9 cellular contexts compared by ENCODE assay signal in genomic region chr5:125227333-125228075, GRCh38.
DNase-seq lines count a peak whose midpoint lies in the region; ATAC-seq and TF ChIP-seq lines count a peak whose summit lies in the region.
"Had no signal": no experiment of that assay in that cellular context is flagged by ENCODE, and none has a peak within 500 bp of the region (broad histone marks: within the 10 kb centered on the region; RNA-seq: fewer than 3 reads in every experiment).

No MANE protein-coding gene starts in this region.

- H3K27ac ChIP-seq in 22Rv1, result no peak overlapping the region
- no peak overlapping the region for H3K27ac ChIP-seq in GM23248
- no peak overlapping the region for H3K27ac ChIP-seq in foreskin keratinocyte

- DNase-seq in GM23248 (peak; percentile 34), foreskin keratinocyte (no peak), medulla oblongata (ENCODE audit: extremely low spot score) (no peak)
- DNase-seq: KG1 had no signal

- H3K79me2 ChIP-seq in GM23248 (ENCODE audit: insufficient read depth), result no peaks in the 10 kb centered on the region

- peak; percentile 34 for ATAC-seq in foreskin keratinocyte
- ATAC-seq in GM21737 (IDR thresholded peaks at IDR 0.05; ENCODE audit: unreplicated experiment), result no peak
- ATAC-seq in GM19463 (IDR thresholded peaks at IDR 0.05; ENCODE audit: unreplicated experiment), result no peak
- no peak for ATAC-seq in GM21619 (IDR thresholded peaks at IDR 0.05; ENCODE audit: unreplicated experiment)

- no peak overlapping the region for H3K4me3 ChIP-seq in GM23248

- 78 to 88% methylated on average over 7 of the region's 7 CpGs for WGBS in GM23248 (ENCODE audit: low coverage in 1 of 2, low lambda C conversion rate in 2 of 2, missing lambda C conversion rate in 2 of 2), 2 experiments

- TF ChIP-seq CTCF in 22Rv1 (IDR thresholded peaks at IDR 0.05) (peak; percentile 74), foreskin keratinocyte (conservative IDR thresholded peaks at IDR 0.05) (peak; percentile 59)

- no peak overlapping the region for H3K4me2 ChIP-seq in GM23248 (ENCODE audit: unreplicated experiment)

- H3K4me1 ChIP-seq in GM23248 (ENCODE audit: insufficient read depth) (peaks cover 4% of the 10 kb centered on the region), foreskin keratinocyte (no peaks in the 10 kb centered on the region)

- H3F3A ChIP-seq in GM23248 (ENCODE audit: insufficient read depth), result peaks cover 8% of the 10 kb centered on the region

- H3K36me3 ChIP-seq in GM23248 (ENCODE audit: low read depth), result no peaks in the 10 kb centered on the region

- no peak overlapping the region for H3K9ac ChIP-seq in GM23248

- H2AFZ ChIP-seq in GM23248, result no peak overlapping the region

- H4K20me1 ChIP-seq in GM23248 (ENCODE audit: insufficient read depth), result no peaks in the 10 kb centered on the region

- H3K27me3 ChIP-seq in GM23248 (replicated peaks; ENCODE audit: insufficient read depth) (no peaks in the 10 kb centered on the region), foreskin keratinocyte (no peaks in the 10 kb centered on the region)

- no peaks in the 10 kb centered on the region for H3K9me3 ChIP-seq in GM23248 (ENCODE audit: low read depth)

- in situ Hi-C loops in GM23248 (cut with MboI), result no loop called here

- no peaks in the 10 kb centered on the region for H3K9me2 ChIP-seq in GM23248 (ENCODE audit: insufficient read depth)

TF ChIP-seq in PFSK-1, 5 proteins besides CTCF, POLR2A, EP300 and RAD21:
- TF ChIP-seq FOXP2 (optimal IDR thresholded peaks at IDR 0.05; ENCODE audit: borderline replicate concordance, extremely low read depth, extremely low read length, insufficient read depth) (peak; percentile 22), REST (IDR thresholded peaks at IDR 0.05; ENCODE audit: insufficient read depth in 1 of 2, low read depth in 2 of 2, low read length in 2 of 2) (no peak), POLR2AphosphoS5 (IDR thresholded peaks at IDR 0.05; ENCODE audit: low read depth, low read length) (no peak)
